1 cellular context compared by ENCODE assay signal in the genomic region with DNA sequence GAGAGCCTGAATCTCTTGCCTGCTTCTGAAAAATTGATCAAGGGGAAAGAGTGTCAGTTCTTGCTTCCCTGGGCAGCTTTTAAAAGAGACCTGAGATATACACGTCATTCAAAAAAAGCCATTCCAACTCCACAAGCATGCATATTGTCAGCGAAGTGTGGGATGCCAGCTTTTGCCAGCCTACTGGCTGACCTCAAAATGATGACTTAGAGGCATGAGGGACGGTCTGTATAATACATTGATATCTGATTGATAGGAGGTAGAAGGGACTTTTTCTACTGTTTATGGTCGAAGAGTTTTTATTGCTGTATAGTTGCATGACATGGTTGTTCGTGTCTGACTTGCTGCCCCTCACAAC.
TF ChIP-seq lines count a peak whose summit lies in the region.

No MANE protein-coding gene starts in this region.

TF ChIP-seq in neural cell, 6 proteins besides CTCF, POLR2A, EP300 and RAD21 (continued from another document):
- TF ChIP-seq, protein P1, sequence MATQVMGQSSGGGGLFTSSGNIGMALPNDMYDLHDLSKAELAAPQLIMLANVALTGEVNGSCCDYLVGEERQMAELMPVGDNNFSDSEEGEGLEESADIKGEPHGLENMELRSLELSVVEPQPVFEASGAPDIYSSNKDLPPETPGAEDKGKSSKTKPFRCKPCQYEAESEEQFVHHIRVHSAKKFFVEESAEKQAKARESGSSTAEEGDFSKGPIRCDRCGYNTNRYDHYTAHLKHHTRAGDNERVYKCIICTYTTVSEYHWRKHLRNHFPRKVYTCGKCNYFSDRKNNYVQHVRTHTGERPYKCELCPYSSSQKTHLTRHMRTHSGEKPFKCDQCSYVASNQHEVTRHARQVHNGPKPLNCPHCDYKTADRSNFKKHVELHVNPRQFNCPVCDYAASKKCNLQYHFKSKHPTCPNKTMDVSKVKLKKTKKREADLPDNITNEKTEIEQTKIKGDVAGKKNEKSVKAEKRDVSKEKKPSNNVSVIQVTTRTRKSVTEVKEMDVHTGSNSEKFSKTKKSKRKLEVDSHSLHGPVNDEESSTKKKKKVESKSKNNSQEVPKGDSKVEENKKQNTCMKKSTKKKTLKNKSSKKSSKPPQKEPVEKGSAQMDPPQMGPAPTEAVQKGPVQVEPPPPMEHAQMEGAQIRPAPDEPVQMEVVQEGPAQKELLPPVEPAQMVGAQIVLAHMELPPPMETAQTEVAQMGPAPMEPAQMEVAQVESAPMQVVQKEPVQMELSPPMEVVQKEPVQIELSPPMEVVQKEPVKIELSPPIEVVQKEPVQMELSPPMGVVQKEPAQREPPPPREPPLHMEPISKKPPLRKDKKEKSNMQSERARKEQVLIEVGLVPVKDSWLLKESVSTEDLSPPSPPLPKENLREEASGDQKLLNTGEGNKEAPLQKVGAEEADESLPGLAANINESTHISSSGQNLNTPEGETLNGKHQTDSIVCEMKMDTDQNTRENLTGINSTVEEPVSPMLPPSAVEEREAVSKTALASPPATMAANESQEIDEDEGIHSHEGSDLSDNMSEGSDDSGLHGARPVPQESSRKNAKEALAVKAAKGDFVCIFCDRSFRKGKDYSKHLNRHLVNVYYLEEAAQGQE (IDR thresholded peaks at IDR 0.05; ENCODE audit: borderline replicate concordance): no peak
